In genomic region chr3:62375655-62376054, GRCh38 we compare ENCODE assay signal across 2 cellular contexts.
TF ChIP-seq lines count a peak whose summit lies in the region.

No MANE protein-coding gene starts in this region.

TF ChIP-seq in GM23338, 12 proteins besides CTCF, POLR2A, EP300 and RAD21:
- TF ChIP-seq EZH2 (IDR thresholded peaks at IDR 0.05; ENCODE audit: low read depth, unreplicated experiment): peak; percentile 96
- TF ChIP-seq ZNF331 (CRISPR knock-in tag; IDR thresholded peaks at IDR 0.05; ENCODE audit: low read depth): no peak
- TF ChIP-seq JUNB (IDR thresholded peaks at IDR 0.05; ENCODE audit: unreplicated experiment): no peak
- no peak for TF ChIP-seq ETS1 (IDR thresholded peaks at IDR 0.05)
- TF ChIP-seq ZNF114 (CRISPR knock-in tag; IDR thresholded peaks at IDR 0.05): no peak
- TF ChIP-seq STAT1 (IDR thresholded peaks at IDR 0.05; ENCODE audit: unreplicated experiment): no peak
- TF ChIP-seq ZNF462 (CRISPR knock-in tag; IDR thresholded peaks at IDR 0.05): no peak
- TF ChIP-seq POLR2AphosphoS5 (IDR thresholded peaks at IDR 0.05; ENCODE audit: low read depth): no peak
- peak; percentile 50 for TF ChIP-seq EZH2phosphoT487 (IDR thresholded peaks at IDR 0.05; ENCODE audit: unreplicated experiment)
- TF ChIP-seq CREB1 (CRISPR knock-in tag; IDR thresholded peaks at IDR 0.05; ENCODE audit: low read depth): no peak
- TF ChIP-seq NANOG (IDR thresholded peaks at IDR 0.05; ENCODE audit: borderline replicate concordance): no peak
- no peak for TF ChIP-seq REST (IDR thresholded peaks at IDR 0.05; ENCODE audit: unreplicated experiment)

TF ChIP-seq in H1, 55 proteins besides CTCF, POLR2A, EP300 and RAD21:
- TF ChIP-seq TCF12 (IDR thresholded peaks at IDR 0.05; ENCODE audit: low read depth, low read length): 0 out of 2 replicates have a peak, but pooled peaks have one; percentile 30
- TF ChIP-seq RFX5 (IDR thresholded peaks at IDR 0.05; ENCODE audit: borderline replicate concordance, low read depth, low read length): no peak
